In genomic region chr22:36327922-36328551, GRCh38 we compare ENCODE assay signal across 8 cellular contexts. TPM values are rescaled to one million over a fixed set of nuclear protein-coding genes. Genes with fewer than 3 reads are reported as not detected.
A peak's percentile ranks its signal among the peaks of the same experiment; 100 is the strongest.
DNase-seq lines count a peak whose midpoint lies in the region; ATAC-seq and TF ChIP-seq lines count a peak whose summit lies in the region.

No MANE protein-coding gene starts in this region.

- no peaks in the 10 kb centered on the region for H3K27me3 Mint-ChIP-seq in memory B cell

- TF ChIP-seq EP300 in upper lobe of left lung (IDR thresholded peaks at IDR 0.05) = no peak

- DNase-seq in activated T-cell treated with anti-CD3 and anti-CD28 coated beads, Interleukin-2, amount 50 U/mL, for 1 hour = peak; percentile 33
- no peak for DNase-seq in activated T-cell treated with anti-CD3 and anti-CD28 coated beads for 4 hours
- DNase-seq in breast epithelium (ENCODE audit: low spot score in 2 of 2) = no peak
- no peak for DNase-seq in memory B cell (ENCODE audit: low spot score in 2 of 2)
- no peak for DNase-seq in upper lobe of left lung
- no peak for DNase-seq in NCI-H1417 treated with DMSO at 0.1 percent for 48 hours (lab: John Stamatoyannopoulos, UW)
- no peak for DNase-seq in HUDEP-2 (lab: John Stamatoyannopoulos, UW; ENCODE audit: unreplicated experiment in 76 of 76)

- no peaks in the 10 kb centered on the region for H3K27me3 ChIP-seq in breast epithelium
- H3K27me3 ChIP-seq in upper lobe of left lung = no peaks in the 10 kb centered on the region

- no peaks in the 10 kb centered on the region for H3K36me3 ChIP-seq in breast epithelium
- peaks cover 17 to 70% (median 42%) of the 10 kb centered on the region in 4 donors for H3K36me3 ChIP-seq in upper lobe of left lung

- H3K36me3 Mint-ChIP-seq in memory B cell = peaks cover 27% of the 10 kb centered on the region

- intact Hi-C loops in breast epithelium (cut with DNase I; ENCODE audit: low total_unique reads) = loop anchor here (10.0 kb wide), 1 partner anchor 47 kb away; no protein-coding TSS in a partner anchor

- H3K9me3 ChIP-seq in breast epithelium (no peaks in the 10 kb centered on the region), upper lobe of left lung (no peaks in the 10 kb centered on the region)

- WGBS in upper lobe of left lung, 2 donors = 49% methylated on average over 9 to 13 of the region's 13 CpGs

- TF ChIP-seq CTCF in breast epithelium (IDR thresholded peaks at IDR 0.05) (no peak), upper lobe of left lung (IDR thresholded peaks at IDR 0.05) (no peak)

- H3K4me1 Mint-ChIP-seq in memory B cell = peaks cover 54% of the 10 kb centered on the region

- H3K9me3 Mint-ChIP-seq in memory B cell = no peaks in the 10 kb centered on the region

- H3K27ac Mint-ChIP-seq in memory B cell = peak overlapping the region; percentile 96

- ATAC-seq in memory B cell (ENCODE audit: low read depth) (no peak), upper lobe of left lung (ENCODE audit: low FRiP score in 2 of 2) (no peak), HG03025 (IDR thresholded peaks at IDR 0.05; ENCODE audit: low FRiP score, unreplicated experiment) (no peak)

- H3K27ac ChIP-seq in breast epithelium (peak overlapping the region; percentile 96 to 97), upper lobe of left lung (peak overlapping the region; percentile 88 to 91 (median 89))

- H3K4me1 ChIP-seq in breast epithelium (peaks cover 60 to 74% of the 10 kb centered on the region in 2 donors), upper lobe of left lung (peaks cover 97 to 100% (median 98%) of the 10 kb centered on the region in 4 donors)

- peak overlapping the region; percentile 79 for H3K4me3 Mint-ChIP-seq in memory B cell

- H3K4me3 ChIP-seq in breast epithelium (peak overlapping the region in 1 of 3 donors; percentile 44), upper lobe of left lung (peak overlapping the region in 1 of 4 donors; percentile 7)

- TF ChIP-seq POLR2A in breast epithelium (IDR thresholded peaks at IDR 0.05) (no peak), upper lobe of left lung (IDR thresholded peaks at IDR 0.05) (no peak)

RNA-seq across cellular contexts. Expression of gene MYH9, which starts 59.7 kb away (rescaled TPM):
- total RNA-seq in breast epithelium = 100 to 1,000 TPM; 169 to 392 (median 268) TPM
- 100 to 1,000 TPM; 486 to 925 (median 599) TPM for total RNA-seq in upper lobe of left lung
